8 cellular contexts compared by ENCODE assay signal in genomic region chr7:24979863-24980694, GRCh38. TPM values are rescaled to one million over a fixed set of nuclear protein-coding genes. Genes with fewer than 3 reads are reported as not detected.
A peak's percentile ranks its signal among the peaks of the same experiment; 100 is the strongest.
DNase-seq lines count a peak whose midpoint lies in the region; ATAC-seq, FAIRE-seq and TF ChIP-seq lines count a peak whose summit lies in the region.

A gene with protein sequence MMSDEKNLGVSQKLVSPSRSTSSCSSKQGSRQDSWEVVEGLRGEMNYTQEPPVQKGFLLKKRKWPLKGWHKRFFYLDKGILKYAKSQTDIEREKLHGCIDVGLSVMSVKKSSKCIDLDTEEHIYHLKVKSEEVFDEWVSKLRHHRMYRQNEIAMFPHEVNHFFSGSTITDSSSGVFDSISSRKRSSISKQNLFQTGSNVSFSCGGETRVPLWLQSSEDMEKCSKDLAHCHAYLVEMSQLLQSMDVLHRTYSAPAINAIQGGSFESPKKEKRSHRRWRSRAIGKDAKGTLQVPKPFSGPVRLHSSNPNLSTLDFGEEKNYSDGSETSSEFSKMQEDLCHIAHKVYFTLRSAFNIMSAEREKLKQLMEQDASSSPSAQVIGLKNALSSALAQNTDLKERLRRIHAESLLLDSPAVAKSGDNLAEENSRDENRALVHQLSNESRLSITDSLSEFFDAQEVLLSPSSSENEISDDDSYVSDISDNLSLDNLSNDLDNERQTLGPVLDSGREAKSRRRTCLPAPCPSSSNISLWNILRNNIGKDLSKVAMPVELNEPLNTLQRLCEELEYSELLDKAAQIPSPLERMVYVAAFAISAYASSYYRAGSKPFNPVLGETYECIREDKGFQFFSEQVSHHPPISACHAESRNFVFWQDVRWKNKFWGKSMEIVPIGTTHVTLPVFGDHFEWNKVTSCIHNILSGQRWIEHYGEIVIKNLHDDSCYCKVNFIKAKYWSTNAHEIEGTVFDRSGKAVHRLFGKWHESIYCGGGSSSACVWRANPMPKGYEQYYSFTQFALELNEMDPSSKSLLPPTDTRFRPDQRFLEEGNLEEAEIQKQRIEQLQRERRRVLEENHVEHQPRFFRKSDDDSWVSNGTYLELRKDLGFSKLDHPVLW (minus strand): TSS chr7:24980178. CDS start chr7:24892472, 87,706 bp downstream.

- H3K27me3 ChIP-seq in astrocyte (ENCODE audit: insufficient read depth, low read length) = no peaks in the 10 kb centered on the region
- no peaks in the 10 kb centered on the region for H3K27me3 ChIP-seq in hepatocyte

- H3K36me3 Mint-ChIP-seq in T-helper 2 cell treated with Interferon-gamma antibody and Interleukin-4, amounts not matched to agents 5 μg/mL and 100 μg/mL, for 36 hours (ENCODE audit: low read depth) = peaks cover 27% of the 10 kb centered on the region
- H3K36me3 Mint-ChIP-seq in astrocyte (ENCODE audit: low read depth, unreplicated experiment) = peaks cover 3% of the 10 kb centered on the region

- H3K9me3 ChIP-seq in astrocyte (ENCODE audit: insufficient read depth, low read depth, low read length) (no peaks in the 10 kb centered on the region), hepatocyte (ENCODE audit: low read depth) (no peaks in the 10 kb centered on the region)

- H3K27ac Mint-ChIP-seq in T-helper 2 cell treated with Interferon-gamma antibody and Interleukin-4, amounts not matched to agents 5 μg/mL and 100 μg/mL, for 36 hours = peak within 1 kb of the TSS; percentile 95
- H3K27ac Mint-ChIP-seq in astrocyte (ENCODE audit: unreplicated experiment) = peak within 1 kb of the TSS; percentile 97

- H3K9me2 ChIP-seq in hepatocyte (replicated peaks; ENCODE audit: insufficient read depth) = no peaks in the 10 kb centered on the region

- H3K79me2 ChIP-seq in astrocyte (ENCODE audit: insufficient read depth, low read length) = peaks cover 48% of the 10 kb centered on the region
- H3K79me2 ChIP-seq in hepatocyte = peaks cover 41% of the 10 kb centered on the region

- H2AFZ ChIP-seq in astrocyte (ENCODE audit: low read depth, low read length) (peak within 1 kb of the TSS; percentile 90), hepatocyte (peak within 1 kb of the TSS; percentile 68)

- H3K4me3 Mint-ChIP-seq in T-helper 2 cell treated with Interferon-gamma antibody and Interleukin-4, amounts not matched to agents 5 μg/mL and 100 μg/mL, for 36 hours = peak within 1 kb of the TSS; percentile 95
- H3K4me3 Mint-ChIP-seq in astrocyte (ENCODE audit: unreplicated experiment) = peak within 1 kb of the TSS; percentile 97

- H3K27ac ChIP-seq in astrocyte (ENCODE audit: low read depth, low read length) (peak within 1 kb of the TSS; percentile 78), hepatocyte (peak within 1 kb of the TSS; percentile 94)

- peak; percentile 77 for ATAC-seq in GM18498 (IDR thresholded peaks at IDR 0.05; ENCODE audit: unreplicated experiment)
- ATAC-seq in HG02885 (IDR thresholded peaks at IDR 0.05; ENCODE audit: poor library complexity, unreplicated experiment) = peak; percentile 81

- under 1% methylated on average over 72 of the region's 81 CpGs for WGBS in hepatocyte (ENCODE audit: low lambda C conversion rate, missing lambda C conversion rate)

- peaks cover 3% of the 10 kb centered on the region for H3K27me3 Mint-ChIP-seq in T-helper 2 cell treated with Interferon-gamma antibody and Interleukin-4, amounts not matched to agents 5 μg/mL and 100 μg/mL, for 36 hours (ENCODE audit: low read depth)
- peaks cover 2% of the 10 kb centered on the region for H3K27me3 Mint-ChIP-seq in astrocyte (ENCODE audit: low read depth, unreplicated experiment)

- H3K4me2 ChIP-seq in astrocyte (ENCODE audit: low read length) = peak within 1 kb of the TSS; percentile 98
- peak within 1 kb of the TSS; percentile 95 for H3K4me2 ChIP-seq in hepatocyte

- no peaks in the 10 kb centered on the region for H3K36me3 ChIP-seq in astrocyte (ENCODE audit: insufficient read depth, low read length)
- no peaks in the 10 kb centered on the region for H3K36me3 ChIP-seq in hepatocyte (replicated peaks; ENCODE audit: insufficient read depth, low read depth)

- FAIRE-seq in astrocyte (lab: Jason Lieb, UNC) = no peak

- H3K9ac ChIP-seq in astrocyte (ENCODE audit: low read length) = peak within 1 kb of the TSS; percentile 90

- no peaks in the 10 kb centered on the region for H3K9me3 Mint-ChIP-seq in T-helper 2 cell treated with Interferon-gamma antibody and Interleukin-4, amounts not matched to agents 5 μg/mL and 100 μg/mL, for 36 hours
- H3K9me3 Mint-ChIP-seq in astrocyte (ENCODE audit: unreplicated experiment) = no peaks in the 10 kb centered on the region

- H3K4me3 ChIP-seq in astrocyte (ENCODE audit: insufficient read depth, low read depth, low read length) (peak within 1 kb of the TSS; percentile 75), hepatocyte (peak within 1 kb of the TSS; percentile 65)

- peaks cover 47% of the 10 kb centered on the region for H3K4me1 Mint-ChIP-seq in T-helper 2 cell treated with Interferon-gamma antibody and Interleukin-4, amounts not matched to agents 5 μg/mL and 100 μg/mL, for 36 hours (ENCODE audit: low read depth)
- H3K4me1 Mint-ChIP-seq in astrocyte (ENCODE audit: low read depth, unreplicated experiment) = peaks cover 31% of the 10 kb centered on the region

- H4K20me1 ChIP-seq in astrocyte (ENCODE audit: insufficient read depth, low read length) = peaks cover 10% of the 10 kb centered on the region
- H4K20me1 ChIP-seq in hepatocyte (ENCODE audit: insufficient read depth, poor library complexity, severe bottlenecking) = no peaks in the 10 kb centered on the region

- peak; percentile 53 to 80 for DNase-seq in NCI-H187 (lab: John Stamatoyannopoulos, UW)
- peak; percentile 92 for DNase-seq in T-helper 2 cell treated with Interferon-gamma antibody and Interleukin-4, amounts not matched to agents 5 μg/mL and 100 μg/mL, for 36 hours (ENCODE audit: low spot score)
- DNase-seq in astrocyte (ENCODE audit: low read depth) = peak; percentile 87
- peak; percentile 98 for DNase-seq in hepatocyte (ENCODE audit: low spot score)
- peak; percentile 96 for DNase-seq in retina
- no peak for DNase-seq in SHP77 treated with DMSO at 0.1 percent for 48 hours (lab: John Stamatoyannopoulos, UW)

- TF ChIP-seq CTCF in astrocyte (IDR thresholded peaks at IDR 0.05; ENCODE audit: insufficient read depth, low read depth, low read length) (no peak), hepatocyte (IDR thresholded peaks at IDR 0.05; ENCODE audit: poor library complexity) (no peak)

- H3K4me1 ChIP-seq in astrocyte (ENCODE audit: insufficient read depth, low read length) (peaks cover 32% of the 10 kb centered on the region), hepatocyte (ENCODE audit: insufficient read depth) (peaks cover 7% of the 10 kb centered on the region)

RNA-seq across cellular contexts. Expression of the gene that starts here (rescaled TPM):
- 51.6 and 62.9 TPM in 2 replicates for total RNA-seq in astrocyte
- 18.0 and 19.1 TPM in 2 replicates for total RNA-seq in hepatocyte
- polyA plus RNA-seq in hepatocyte = 11.4 and 13.7 TPM in 2 replicates
